In the genomic region with DNA sequence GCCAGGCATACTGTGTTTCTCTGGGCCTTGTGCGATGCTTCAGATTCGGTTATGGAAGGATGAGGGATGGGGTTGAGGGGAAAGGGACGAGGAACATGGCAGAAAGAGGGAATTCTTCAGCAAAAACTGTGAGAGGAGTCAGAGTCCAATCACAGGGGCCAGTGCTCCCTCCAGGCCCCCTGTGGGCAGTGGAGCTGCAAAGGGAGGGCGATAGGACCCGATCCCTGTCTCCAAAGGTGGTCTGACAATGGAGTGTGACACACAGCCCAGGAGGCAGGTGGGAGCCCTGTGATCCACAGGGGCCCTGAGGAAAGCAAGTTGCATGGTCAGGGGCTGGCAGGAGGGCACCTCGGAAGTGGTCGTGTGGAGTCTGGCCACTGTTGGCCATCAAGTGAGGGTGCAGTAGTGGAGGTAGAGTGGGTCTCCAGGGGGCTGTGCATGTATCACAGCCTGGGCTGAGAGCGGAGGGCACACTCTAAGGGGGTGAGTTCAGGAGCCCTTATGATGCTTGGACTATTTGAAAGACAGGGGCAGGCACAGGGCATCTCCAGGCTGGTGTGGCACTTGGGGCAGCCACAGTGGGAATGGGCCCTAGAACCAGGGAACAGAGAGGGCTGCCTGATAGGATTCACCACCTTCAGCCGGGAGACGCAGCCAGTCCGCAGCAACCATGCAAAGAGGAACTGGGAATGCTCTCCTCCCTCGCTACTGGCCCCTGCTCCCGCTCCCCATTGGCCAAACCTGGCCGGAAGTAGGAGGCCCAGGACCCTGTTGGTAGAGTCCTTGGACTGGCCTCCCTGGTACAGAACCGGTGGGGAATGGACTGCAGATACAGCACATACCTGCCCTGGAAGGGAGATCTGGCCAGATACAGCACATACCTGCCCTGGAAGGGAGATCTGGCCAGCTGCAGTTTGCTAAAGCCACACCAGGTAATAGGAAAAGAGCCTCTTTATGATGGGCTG, we compare ENCODE assay signal across 17 cellular contexts.
DNase-seq lines count a peak whose midpoint lies in the region; ATAC-seq and TF ChIP-seq lines count a peak whose summit lies in the region.
"Had no signal": no experiment of that assay in that cellular context is flagged by ENCODE, and none has a peak within 500 bp of the region (broad histone marks: within the 10 kb centered on the region; RNA-seq: fewer than 3 reads in every experiment).

No MANE protein-coding gene starts in this region.

- intact Hi-C loops in prostate gland (cut with DNase I) = no loop called here
- intact Hi-C loops in transverse colon (cut with DNase I; ENCODE audit: low total_unique reads) = no loop called here

- H3K36me3 Mint-ChIP-seq in activated CD8-positive, alpha-beta memory T cell treated with anti-CD3 and anti-CD28 coated beads, Interleukin-2, amount 10 ng/mL, durations not matched to agents 7 days and 5 days = no peaks in the 10 kb centered on the region
- H3K36me3 Mint-ChIP-seq: activated naive CD8-positive, alpha-beta T cell treated with anti-CD3 and anti-CD28 coated beads, Interleukin-2, amount 10 ng/mL, durations not matched to agents 7 days and 5 days; naive thymus-derived CD8-positive, alpha-beta T cell had no signal

- H3K36me3 ChIP-seq in prostate gland (no peaks in the 10 kb centered on the region), transverse colon (no peaks in the 10 kb centered on the region)
- H3K36me3 ChIP-seq: MG63 had no signal

- H3K9me3 ChIP-seq in prostate gland (no peaks in the 10 kb centered on the region), transverse colon (no peaks in the 10 kb centered on the region)
- H3K9me3 ChIP-seq: BLaER1, left ventricle myocardium inferior, MG63 had no signal

- H3K4me1 ChIP-seq in prostate gland (replicated peaks) (peaks cover 7% of the 10 kb centered on the region), transverse colon (peaks cover 0 to 7% (median 3%) of the 10 kb centered on the region in 4 donors)
- H3K4me1 ChIP-seq: BLaER1 had no signal

- DNase-seq in D341Med (ENCODE audit: low spot score) (peak; percentile 19), left lobe of liver (ENCODE audit: low spot score) (peak; percentile 91), prostate gland (ENCODE audit: low spot score) (no peak), transverse colon (no peak), NCI-H2029 (lab: John Stamatoyannopoulos, UW) (no peak)
- peak; percentile 26 for DNase-seq in activated CD8-positive, alpha-beta memory T cell treated with anti-CD3 and anti-CD28 coated beads, Interleukin-2, amount 10 ng/mL, durations not matched to agents 7 days and 5 days
- DNase-seq: activated CD4-positive, alpha-beta T cell treated with anti-CD3 and anti-CD28 coated beads for 48 hours; activated naive CD8-positive, alpha-beta T cell treated with anti-CD3 and anti-CD28 coated beads, Interleukin-2, amount 10 ng/mL, durations not matched to agents 7 days and 5 days; hypothalamus; left ventricle myocardium inferior; NCI-H2081 treated with DMSO at 0.1 percent for 48 hours; NCI-H524 had no signal

- TF ChIP-seq CTCF in prostate gland (IDR thresholded peaks at IDR 0.05) = no peak
- TF ChIP-seq CTCF in transverse colon (IDR thresholded peaks at IDR 0.05) = no peak

- no peak overlapping the region for H3K4me3 Mint-ChIP-seq in activated CD8-positive, alpha-beta memory T cell treated with anti-CD3 and anti-CD28 coated beads, Interleukin-2, amount 10 ng/mL, durations not matched to agents 7 days and 5 days
- H3K4me3 Mint-ChIP-seq: activated naive CD8-positive, alpha-beta T cell treated with anti-CD3 and anti-CD28 coated beads, Interleukin-2, amount 10 ng/mL, durations not matched to agents 7 days and 5 days; naive thymus-derived CD8-positive, alpha-beta T cell had no signal

- H3K9me3 Mint-ChIP-seq in activated CD8-positive, alpha-beta memory T cell treated with anti-CD3 and anti-CD28 coated beads, Interleukin-2, amount 10 ng/mL, durations not matched to agents 7 days and 5 days (ENCODE audit: low read depth) = no peaks in the 10 kb centered on the region
- H3K9me3 Mint-ChIP-seq: naive thymus-derived CD8-positive, alpha-beta T cell had no signal

- CTCF ChIA-PET in activated CD8-positive, alpha-beta memory T cell treated with anti-CD3 and anti-CD28 coated beads, Interleukin-2, amount 10 ng/mL, durations not matched to agents 7 days and 5 days (lab: Charles Lee) = no interaction called here

- H3K27ac Mint-ChIP-seq in activated CD8-positive, alpha-beta memory T cell treated with anti-CD3 and anti-CD28 coated beads, Interleukin-2, amount 10 ng/mL, durations not matched to agents 7 days and 5 days = no peak overlapping the region
- H3K27ac Mint-ChIP-seq: activated naive CD8-positive, alpha-beta T cell treated with anti-CD3 and anti-CD28 coated beads, Interleukin-2, amount 10 ng/mL, durations not matched to agents 7 days and 5 days; naive thymus-derived CD8-positive, alpha-beta T cell had no signal

- H3K4me3 ChIP-seq in prostate gland (no peak overlapping the region), transverse colon (no peak overlapping the region)
- H3K4me3 ChIP-seq: BLaER1, left ventricle myocardium inferior, MG63 had no signal

- 91% methylated on average over 15 of the region's 15 CpGs for WGBS in prostate gland
- 88 to 91% methylated on average over 3 to 15 of the region's 15 CpGs for WGBS in transverse colon (ENCODE audit: low coverage in 1 of 2), 2 donors

- peaks cover 7% of the 10 kb centered on the region for H3K4me1 Mint-ChIP-seq in activated CD8-positive, alpha-beta memory T cell treated with anti-CD3 and anti-CD28 coated beads, Interleukin-2, amount 10 ng/mL, durations not matched to agents 7 days and 5 days

- TF ChIP-seq POLR2A in prostate gland (IDR thresholded peaks at IDR 0.05) (no peak), transverse colon (IDR thresholded peaks at IDR 0.05) (no peak)

- in situ Hi-C loops in transverse colon (cut with MboI; ENCODE audit: low pct_ligation_motif_present in 1 of 4, low pct_unique_long_range_greater_than_20kb in 1 of 4, low sequenced_read_pairs in 3 of 4) = no loop called here

- no peak for ATAC-seq in activated CD8-positive, alpha-beta memory T cell treated with anti-CD3 and anti-CD28 coated beads, Interleukin-2, amount 10 ng/mL, durations not matched to agents 7 days and 5 days
- ATAC-seq in left lobe of liver (peak; percentile 80), HG03521 (IDR thresholded peaks at IDR 0.05; ENCODE audit: unreplicated experiment) (no peak), GM19463 (IDR thresholded peaks at IDR 0.05; ENCODE audit: unreplicated experiment) (no peak)
- ATAC-seq: naive thymus-derived CD8-positive, alpha-beta T cell had no signal

- peak overlapping the region; percentile 42 to 58 for H3K27ac ChIP-seq in prostate gland
- H3K27ac ChIP-seq in transverse colon = no peak overlapping the region
- H3K27ac ChIP-seq: BLaER1, left ventricle myocardium inferior had no signal

- H3K27me3 Mint-ChIP-seq in activated CD8-positive, alpha-beta memory T cell treated with anti-CD3 and anti-CD28 coated beads, Interleukin-2, amount 10 ng/mL, durations not matched to agents 7 days and 5 days = no peaks in the 10 kb centered on the region

- H3K27me3 ChIP-seq in prostate gland (replicated peaks; ENCODE audit: insufficient read depth) = no peaks in the 10 kb centered on the region
- H3K27me3 ChIP-seq in transverse colon = no peaks in the 10 kb centered on the region
- H3K27me3 ChIP-seq: BLaER1, MG63 had no signal

- no peak for TF ChIP-seq EP300 in transverse colon (IDR thresholded peaks at IDR 0.05; ENCODE audit: low read depth)

Comparison
In these comparisons a context has a peak if more than half of its experiments do, and no peak if none do; other contexts are left out.
1. DNase-seq: peak in D341Med (single experiment), activated CD8-positive, alpha-beta memory T cell treated with anti-CD3 and anti-CD28 coated beads, Interleukin-2, amount 10 ng/mL, durations not matched to agents 7 days and 5 days (single experiment) and left lobe of liver (single experiment); none in prostate gland (single experiment), transverse colon (single experiment) and NCI-H2029 (single experiment).
2. H3K27ac ChIP-seq: peak in prostate gland (2 of 2); none in transverse colon (0 of 4).